Comparison of ENCODE assay signal across 1 cellular context in the genomic region with DNA sequence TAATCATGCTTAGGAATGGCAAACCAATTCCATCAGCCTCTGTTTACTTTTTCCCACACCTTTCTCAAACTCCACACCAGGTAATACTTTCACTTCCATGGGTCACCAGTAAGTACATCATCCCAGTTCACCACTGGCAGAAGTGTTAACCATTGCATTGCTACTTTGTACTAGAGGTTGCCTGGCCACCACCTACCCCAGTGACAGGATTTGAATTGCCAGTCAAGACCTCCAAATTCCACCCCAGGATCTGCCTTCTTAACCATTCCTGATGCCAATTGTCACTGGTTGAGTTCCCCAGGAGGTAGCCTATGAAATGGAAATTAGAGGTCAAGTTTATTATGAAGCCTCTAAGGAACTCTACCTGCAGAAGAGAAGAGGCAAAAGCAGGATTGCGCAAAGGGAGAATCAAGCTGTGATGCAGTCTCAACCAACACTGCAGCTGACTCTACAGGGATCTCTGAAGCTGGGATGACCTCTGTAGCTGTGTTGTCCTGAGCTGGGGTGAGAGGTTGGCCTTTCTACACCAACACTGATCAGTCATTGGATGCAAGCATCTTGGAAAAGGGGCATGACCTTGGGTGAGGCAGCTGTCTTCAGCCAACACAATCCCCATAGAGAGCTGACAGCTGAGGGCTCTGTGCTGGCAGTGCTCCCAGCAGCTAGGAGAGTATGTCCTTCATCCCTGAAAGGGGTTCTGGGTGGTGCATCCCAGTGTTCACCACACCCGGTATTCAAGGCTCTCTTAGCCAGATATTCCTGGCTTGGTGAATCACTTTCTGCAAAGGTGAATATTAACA.
TF ChIP-seq lines count a peak whose summit lies in the region.

No MANE protein-coding gene starts in this region.

TF ChIP-seq in IMR-90, 13 proteins besides CTCF, POLR2A, EP300 and RAD21:
- TF ChIP-seq CEBPB (IDR thresholded peaks at IDR 0.05; ENCODE audit: low read depth, low read length) = peak; percentile 43; the same call in 1 of the 2 replicates
- TF ChIP-seq MAFK (IDR thresholded peaks at IDR 0.05; ENCODE audit: low read depth, low read length) = no peak
TF ChIP-seq in IMR-90: peak in this region for 1.
